ENCODE assay signal across 6 cellular contexts in the genomic region with DNA sequence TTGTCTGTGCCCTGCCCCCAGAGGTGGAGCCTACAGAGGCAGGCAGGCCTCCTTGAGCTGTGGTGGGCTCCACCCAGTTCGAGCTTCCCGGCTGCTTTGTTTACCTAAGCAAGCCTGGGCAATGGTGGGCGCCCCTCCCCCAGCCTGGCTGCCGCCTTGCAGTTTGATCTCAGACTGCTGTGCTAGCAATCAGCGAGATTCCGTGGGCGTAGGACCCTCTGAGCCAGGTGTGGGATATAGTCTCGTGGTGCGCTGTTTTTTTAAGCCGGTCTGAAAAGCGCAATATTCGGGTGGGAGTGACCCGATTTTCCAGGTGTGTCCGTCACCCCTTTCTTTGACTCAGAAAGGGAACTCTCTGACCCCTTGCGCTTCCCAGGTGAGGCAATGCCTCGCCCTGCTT. TPM values are rescaled to one million over a fixed set of nuclear protein-coding genes. Genes with fewer than 3 reads are reported as not detected.
"Had no signal": no experiment of that assay in that cellular context is flagged by ENCODE, and none has a peak within 500 bp of the region (broad histone marks: within the 10 kb centered on the region; RNA-seq: fewer than 3 reads in every experiment).

No MANE protein-coding gene starts in this region.

RNA-seq across cellular contexts. Expression of a gene that starts 24.2 kb away (rescaled TPM):
- total RNA-seq: HT-29, LHCN-M2, MCF 10A, OCI-LY7, Right ventricle myocardium superior, SJSA1 had no signal
